Comparison of ENCODE assay signal across 1 cellular context in the genomic region with DNA sequence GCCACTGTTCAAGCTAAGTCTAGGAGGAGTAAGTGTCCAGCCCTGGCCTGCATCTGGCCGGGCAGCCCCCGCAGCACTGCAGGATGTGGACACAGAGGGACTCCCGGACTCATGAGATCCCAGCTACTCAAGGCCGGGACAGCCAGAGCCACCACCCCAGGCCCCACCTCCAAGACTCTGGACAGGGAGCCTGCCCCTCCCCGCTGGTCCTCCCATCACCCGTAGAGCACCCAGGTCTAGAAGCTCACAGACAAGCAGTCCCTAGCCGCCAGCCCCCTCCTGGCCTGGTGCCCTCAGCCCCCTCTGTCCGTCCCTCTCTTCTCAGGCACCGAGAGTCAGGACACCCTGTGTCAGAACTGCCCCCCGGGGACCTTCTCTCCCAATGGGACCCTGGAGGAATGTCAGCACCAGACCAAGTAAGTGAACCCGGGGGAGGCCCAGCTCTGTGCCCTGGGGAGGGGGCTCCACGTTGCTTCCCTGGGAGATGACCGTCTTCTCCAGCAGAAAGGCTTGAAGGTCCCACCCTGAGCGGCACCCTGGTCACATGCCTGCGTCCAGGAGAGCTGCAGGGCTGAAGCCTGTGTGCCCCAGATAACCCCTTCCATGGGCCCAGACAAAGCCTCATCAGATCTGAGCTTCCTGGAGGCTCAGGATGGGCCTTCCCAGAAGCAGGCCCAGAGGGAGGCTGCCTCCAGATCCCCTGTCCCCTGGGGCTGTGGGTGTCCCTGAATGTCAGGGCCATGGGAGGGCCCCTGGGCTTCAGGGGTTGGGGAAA.
TF ChIP-seq lines count a peak whose summit lies in the region.

No MANE protein-coding gene starts in this region.

TF ChIP-seq in K562, 482 proteins besides CTCF, POLR2A, EP300 and RAD21 (continued from another document and continues in another):
- TF ChIP-seq, protein P1, sequence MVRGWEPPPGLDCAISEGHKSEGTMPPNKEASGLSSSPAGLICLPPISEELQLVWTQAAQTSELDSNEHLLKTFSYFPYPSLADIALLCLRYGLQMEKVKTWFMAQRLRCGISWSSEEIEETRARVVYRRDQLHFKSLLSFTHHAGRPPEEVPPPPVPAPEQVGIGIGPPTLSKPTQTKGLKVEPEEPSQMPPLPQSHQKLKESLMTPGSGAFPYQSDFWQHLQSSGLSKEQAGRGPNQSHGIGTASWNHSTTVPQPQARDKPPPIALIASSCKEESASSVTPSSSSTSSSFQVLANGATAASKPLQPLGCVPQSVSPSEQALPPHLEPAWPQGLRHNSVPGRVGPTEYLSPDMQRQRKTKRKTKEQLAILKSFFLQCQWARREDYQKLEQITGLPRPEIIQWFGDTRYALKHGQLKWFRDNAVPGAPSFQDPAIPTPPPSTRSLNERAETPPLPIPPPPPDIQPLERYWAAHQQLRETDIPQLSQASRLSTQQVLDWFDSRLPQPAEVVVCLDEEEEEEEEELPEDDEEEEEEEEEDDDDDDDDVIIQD (CRISPR knock-in tag; IDR thresholded peaks at IDR 0.05), result no peak
- TF ChIP-seq ZNF121 (CRISPR knock-in tag; conservative IDR thresholded peaks at IDR 0.05), result no peak
- no peak for TF ChIP-seq JUND (IDR thresholded peaks at IDR 0.05; ENCODE audit: borderline replicate concordance, low read depth, low read length)
- TF ChIP-seq JUND (tag; IDR thresholded peaks at IDR 0.05; ENCODE audit: borderline replicate concordance, low read depth, low read length), result no peak
- TF ChIP-seq, protein P2, sequence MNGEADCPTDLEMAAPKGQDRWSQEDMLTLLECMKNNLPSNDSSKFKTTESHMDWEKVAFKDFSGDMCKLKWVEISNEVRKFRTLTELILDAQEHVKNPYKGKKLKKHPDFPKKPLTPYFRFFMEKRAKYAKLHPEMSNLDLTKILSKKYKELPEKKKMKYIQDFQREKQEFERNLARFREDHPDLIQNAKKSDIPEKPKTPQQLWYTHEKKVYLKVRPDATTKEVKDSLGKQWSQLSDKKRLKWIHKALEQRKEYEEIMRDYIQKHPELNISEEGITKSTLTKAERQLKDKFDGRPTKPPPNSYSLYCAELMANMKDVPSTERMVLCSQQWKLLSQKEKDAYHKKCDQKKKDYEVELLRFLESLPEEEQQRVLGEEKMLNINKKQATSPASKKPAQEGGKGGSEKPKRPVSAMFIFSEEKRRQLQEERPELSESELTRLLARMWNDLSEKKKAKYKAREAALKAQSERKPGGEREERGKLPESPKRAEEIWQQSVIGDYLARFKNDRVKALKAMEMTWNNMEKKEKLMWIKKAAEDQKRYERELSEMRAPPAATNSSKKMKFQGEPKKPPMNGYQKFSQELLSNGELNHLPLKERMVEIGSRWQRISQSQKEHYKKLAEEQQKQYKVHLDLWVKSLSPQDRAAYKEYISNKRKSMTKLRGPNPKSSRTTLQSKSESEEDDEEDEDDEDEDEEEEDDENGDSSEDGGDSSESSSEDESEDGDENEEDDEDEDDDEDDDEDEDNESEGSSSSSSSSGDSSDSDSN (IDR thresholded peaks at IDR 0.05; ENCODE audit: borderline replicate concordance in 1 of 2, low read depth in 2 of 2, low read length in 2 of 2), result peak; percentile 36 to 46; a peak in 1 of 4 replicates
- TF ChIP-seq CCAR2 (IDR thresholded peaks at IDR 0.05; ENCODE audit: low read depth, low read length), result no peak
- no peak for TF ChIP-seq PYGO2 (tag; IDR thresholded peaks at IDR 0.05)
- TF ChIP-seq RAD51 (IDR thresholded peaks at IDR 0.05; ENCODE audit: borderline replicate concordance, low read depth), result peak; percentile 29; the same call in 1 of the 2 replicates
- peak; percentile 38; the same call in 1 of the 2 replicates for TF ChIP-seq ZBTB17 (CRISPR knock-in tag; IDR thresholded peaks at IDR 0.05)
- no peak for TF ChIP-seq NFYB (IDR thresholded peaks at IDR 0.05; ENCODE audit: extremely low read depth, insufficient read length)
- TF ChIP-seq, protein P3, sequence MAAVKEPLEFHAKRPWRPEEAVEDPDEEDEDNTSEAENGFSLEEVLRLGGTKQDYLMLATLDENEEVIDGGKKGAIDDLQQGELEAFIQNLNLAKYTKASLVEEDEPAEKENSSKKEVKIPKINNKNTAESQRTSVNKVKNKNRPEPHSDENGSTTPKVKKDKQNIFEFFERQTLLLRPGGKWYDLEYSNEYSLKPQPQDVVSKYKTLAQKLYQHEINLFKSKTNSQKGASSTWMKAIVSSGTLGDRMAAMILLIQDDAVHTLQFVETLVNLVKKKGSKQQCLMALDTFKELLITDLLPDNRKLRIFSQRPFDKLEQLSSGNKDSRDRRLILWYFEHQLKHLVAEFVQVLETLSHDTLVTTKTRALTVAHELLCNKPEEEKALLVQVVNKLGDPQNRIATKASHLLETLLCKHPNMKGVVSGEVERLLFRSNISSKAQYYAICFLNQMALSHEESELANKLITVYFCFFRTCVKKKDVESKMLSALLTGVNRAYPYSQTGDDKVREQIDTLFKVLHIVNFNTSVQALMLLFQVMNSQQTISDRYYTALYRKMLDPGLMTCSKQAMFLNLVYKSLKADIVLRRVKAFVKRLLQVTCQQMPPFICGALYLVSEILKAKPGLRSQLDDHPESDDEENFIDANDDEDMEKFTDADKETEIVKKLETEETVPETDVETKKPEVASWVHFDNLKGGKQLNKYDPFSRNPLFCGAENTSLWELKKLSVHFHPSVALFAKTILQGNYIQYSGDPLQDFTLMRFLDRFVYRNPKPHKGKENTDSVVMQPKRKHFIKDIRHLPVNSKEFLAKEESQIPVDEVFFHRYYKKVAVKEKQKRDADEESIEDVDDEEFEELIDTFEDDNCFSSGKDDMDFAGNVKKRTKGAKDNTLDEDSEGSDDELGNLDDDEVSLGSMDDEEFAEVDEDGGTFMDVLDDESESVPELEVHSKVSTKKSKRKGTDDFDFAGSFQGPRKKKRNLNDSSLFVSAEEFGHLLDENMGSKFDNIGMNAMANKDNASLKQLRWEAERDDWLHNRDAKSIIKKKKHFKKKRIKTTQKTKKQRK (IDR thresholded peaks at IDR 0.05; ENCODE audit: borderline replicate concordance, low read depth, low read length), result no peak
- TF ChIP-seq, protein P4, sequence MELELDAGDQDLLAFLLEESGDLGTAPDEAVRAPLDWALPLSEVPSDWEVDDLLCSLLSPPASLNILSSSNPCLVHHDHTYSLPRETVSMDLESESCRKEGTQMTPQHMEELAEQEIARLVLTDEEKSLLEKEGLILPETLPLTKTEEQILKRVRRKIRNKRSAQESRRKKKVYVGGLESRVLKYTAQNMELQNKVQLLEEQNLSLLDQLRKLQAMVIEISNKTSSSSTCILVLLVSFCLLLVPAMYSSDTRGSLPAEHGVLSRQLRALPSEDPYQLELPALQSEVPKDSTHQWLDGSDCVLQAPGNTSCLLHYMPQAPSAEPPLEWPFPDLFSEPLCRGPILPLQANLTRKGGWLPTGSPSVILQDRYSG (tag; conservative IDR thresholded peaks at IDR 0.05; ENCODE audit: low read depth), result no peak
- no peak for TF ChIP-seq FOS (IDR thresholded peaks at IDR 0.05; ENCODE audit: extremely low read depth, insufficient read length)
- TF ChIP-seq L3MBTL2 (IDR thresholded peaks at IDR 0.05), result peak; percentile 42; the same call in 1 of the 2 replicates
- TF ChIP-seq ZNF830 (CRISPR knock-in tag; IDR thresholded peaks at IDR 0.05), result no peak
- no peak for TF ChIP-seq XRCC5 (IDR thresholded peaks at IDR 0.05; ENCODE audit: low read depth, low read length)
- TF ChIP-seq, protein P5, sequence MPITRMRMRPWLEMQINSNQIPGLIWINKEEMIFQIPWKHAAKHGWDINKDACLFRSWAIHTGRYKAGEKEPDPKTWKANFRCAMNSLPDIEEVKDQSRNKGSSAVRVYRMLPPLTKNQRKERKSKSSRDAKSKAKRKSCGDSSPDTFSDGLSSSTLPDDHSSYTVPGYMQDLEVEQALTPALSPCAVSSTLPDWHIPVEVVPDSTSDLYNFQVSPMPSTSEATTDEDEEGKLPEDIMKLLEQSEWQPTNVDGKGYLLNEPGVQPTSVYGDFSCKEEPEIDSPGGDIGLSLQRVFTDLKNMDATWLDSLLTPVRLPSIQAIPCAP (CRISPR knock-in tag; IDR thresholded peaks at IDR 0.05; ENCODE audit: borderline replicate concordance), result no peak
- TF ChIP-seq ILK (tag; IDR thresholded peaks at IDR 0.05; ENCODE audit: borderline replicate concordance, low read depth), result no peak
- TF ChIP-seq, protein P6, sequence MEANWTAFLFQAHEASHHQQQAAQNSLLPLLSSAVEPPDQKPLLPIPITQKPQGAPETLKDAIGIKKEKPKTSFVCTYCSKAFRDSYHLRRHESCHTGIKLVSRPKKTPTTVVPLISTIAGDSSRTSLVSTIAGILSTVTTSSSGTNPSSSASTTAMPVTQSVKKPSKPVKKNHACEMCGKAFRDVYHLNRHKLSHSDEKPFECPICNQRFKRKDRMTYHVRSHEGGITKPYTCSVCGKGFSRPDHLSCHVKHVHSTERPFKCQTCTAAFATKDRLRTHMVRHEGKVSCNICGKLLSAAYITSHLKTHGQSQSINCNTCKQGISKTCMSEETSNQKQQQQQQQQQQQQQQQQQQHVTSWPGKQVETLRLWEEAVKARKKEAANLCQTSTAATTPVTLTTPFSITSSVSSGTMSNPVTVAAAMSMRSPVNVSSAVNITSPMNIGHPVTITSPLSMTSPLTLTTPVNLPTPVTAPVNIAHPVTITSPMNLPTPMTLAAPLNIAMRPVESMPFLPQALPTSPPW (CRISPR knock-in tag; IDR thresholded peaks at IDR 0.05), result peak; percentile 31; the same call in 1 of the 2 replicates
- no peak for TF ChIP-seq EP400 (IDR thresholded peaks at IDR 0.05)
- TF ChIP-seq ERF (CRISPR knock-in tag; IDR thresholded peaks at IDR 0.05), result no peak
- TF ChIP-seq, protein P7, sequence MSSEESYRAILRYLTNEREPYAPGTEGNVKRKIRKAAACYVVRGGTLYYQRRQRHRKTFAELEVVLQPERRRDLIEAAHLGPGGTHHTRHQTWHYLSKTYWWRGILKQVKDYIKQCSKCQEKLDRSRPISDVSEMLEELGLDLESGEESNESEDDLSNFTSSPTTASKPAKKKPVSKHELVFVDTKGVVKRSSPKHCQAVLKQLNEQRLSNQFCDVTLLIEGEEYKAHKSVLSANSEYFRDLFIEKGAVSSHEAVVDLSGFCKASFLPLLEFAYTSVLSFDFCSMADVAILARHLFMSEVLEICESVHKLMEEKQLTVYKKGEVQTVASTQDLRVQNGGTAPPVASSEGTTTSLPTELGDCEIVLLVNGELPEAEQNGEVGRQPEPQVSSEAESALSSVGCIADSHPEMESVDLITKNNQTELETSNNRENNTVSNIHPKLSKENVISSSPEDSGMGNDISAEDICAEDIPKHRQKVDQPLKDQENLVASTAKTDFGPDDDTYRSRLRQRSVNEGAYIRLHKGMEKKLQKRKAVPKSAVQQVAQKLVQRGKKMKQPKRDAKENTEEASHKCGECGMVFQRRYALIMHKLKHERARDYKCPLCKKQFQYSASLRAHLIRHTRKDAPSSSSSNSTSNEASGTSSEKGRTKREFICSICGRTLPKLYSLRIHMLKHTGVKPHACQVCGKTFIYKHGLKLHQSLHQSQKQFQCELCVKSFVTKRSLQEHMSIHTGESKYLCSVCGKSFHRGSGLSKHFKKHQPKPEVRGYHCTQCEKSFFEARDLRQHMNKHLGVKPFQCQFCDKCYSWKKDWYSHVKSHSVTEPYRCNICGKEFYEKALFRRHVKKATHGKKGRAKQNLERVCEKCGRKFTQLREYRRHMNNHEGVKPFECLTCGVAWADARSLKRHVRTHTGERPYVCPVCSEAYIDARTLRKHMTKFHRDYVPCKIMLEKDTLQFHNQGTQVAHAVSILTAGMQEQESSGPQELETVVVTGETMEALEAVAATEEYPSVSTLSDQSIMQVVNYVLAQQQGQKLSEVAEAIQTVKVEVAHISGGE (CRISPR knock-in tag; IDR thresholded peaks at IDR 0.05), result no peak
- TF ChIP-seq ZFP36 (IDR thresholded peaks at IDR 0.05; ENCODE audit: low read depth, low read length, partially characterized antibody), result no peak
- no peak for TF ChIP-seq FOXA1 (IDR thresholded peaks at IDR 0.05; ENCODE audit: borderline replicate concordance)
- TF ChIP-seq, protein P8, sequence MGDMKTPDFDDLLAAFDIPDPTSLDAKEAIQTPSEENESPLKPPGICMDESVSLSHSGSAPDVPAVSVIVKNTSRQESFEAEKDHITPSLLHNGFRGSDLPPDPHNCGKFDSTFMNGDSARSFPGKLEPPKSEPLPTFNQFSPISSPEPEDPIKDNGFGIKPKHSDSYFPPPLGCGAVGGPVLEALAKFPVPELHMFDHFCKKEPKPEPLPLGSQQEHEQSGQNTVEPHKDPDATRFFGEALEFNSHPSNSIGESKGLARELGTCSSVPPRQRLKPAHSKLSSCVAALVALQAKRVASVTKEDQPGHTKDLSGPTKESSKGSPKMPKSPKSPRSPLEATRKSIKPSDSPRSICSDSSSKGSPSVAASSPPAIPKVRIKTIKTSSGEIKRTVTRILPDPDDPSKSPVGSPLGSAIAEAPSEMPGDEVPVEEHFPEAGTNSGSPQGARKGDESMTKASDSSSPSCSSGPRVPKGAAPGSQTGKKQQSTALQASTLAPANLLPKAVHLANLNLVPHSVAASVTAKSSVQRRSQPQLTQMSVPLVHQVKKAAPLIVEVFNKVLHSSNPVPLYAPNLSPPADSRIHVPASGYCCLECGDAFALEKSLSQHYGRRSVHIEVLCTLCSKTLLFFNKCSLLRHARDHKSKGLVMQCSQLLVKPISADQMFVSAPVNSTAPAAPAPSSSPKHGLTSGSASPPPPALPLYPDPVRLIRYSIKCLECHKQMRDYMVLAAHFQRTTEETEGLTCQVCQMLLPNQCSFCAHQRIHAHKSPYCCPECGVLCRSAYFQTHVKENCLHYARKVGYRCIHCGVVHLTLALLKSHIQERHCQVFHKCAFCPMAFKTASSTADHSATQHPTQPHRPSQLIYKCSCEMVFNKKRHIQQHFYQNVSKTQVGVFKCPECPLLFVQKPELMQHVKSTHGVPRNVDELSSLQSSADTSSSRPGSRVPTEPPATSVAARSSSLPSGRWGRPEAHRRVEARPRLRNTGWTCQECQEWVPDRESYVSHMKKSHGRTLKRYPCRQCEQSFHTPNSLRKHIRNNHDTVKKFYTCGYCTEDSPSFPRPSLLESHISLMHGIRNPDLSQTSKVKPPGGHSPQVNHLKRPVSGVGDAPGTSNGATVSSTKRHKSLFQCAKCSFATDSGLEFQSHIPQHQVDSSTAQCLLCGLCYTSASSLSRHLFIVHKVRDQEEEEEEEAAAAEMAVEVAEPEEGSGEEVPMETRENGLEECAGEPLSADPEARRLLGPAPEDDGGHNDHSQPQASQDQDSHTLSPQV (IDR thresholded peaks at IDR 0.05), result peak; percentile 70
